17 cellular contexts compared by ENCODE assay signal in genomic region chr17:82844796-82845162, GRCh38. TPM values are rescaled to one million over a fixed set of nuclear protein-coding genes. Genes with fewer than 3 reads are reported as not detected.
DNase-seq lines count a peak whose midpoint lies in the region; ATAC-seq and TF ChIP-seq lines count a peak whose summit lies in the region.
"Had no signal": no experiment of that assay in that cellular context is flagged by ENCODE, and none has a peak within 500 bp of the region (broad histone marks: within the 10 kb centered on the region; RNA-seq: fewer than 3 reads in every experiment).

No MANE protein-coding gene starts in this region.

- intact Hi-C loops in HCT116 (cut with micrococcal nuclease), result no loop called here

- ATAC-seq in HCT116 (0 out of 2 replicates have a peak, but pooled peaks have one; percentile 3), GM19455 (IDR thresholded peaks at IDR 0.05; ENCODE audit: unreplicated experiment) (no peak), GM18861 (IDR thresholded peaks at IDR 0.05; ENCODE audit: unreplicated experiment) (no peak)

- no peaks in the 10 kb centered on the region for H3K4me1 ChIP-seq in HCT116 (ENCODE audit: control insufficient read depth in 1 of 2, insufficient read depth in 2 of 2, low read length in 2 of 2)
- H3K4me1 ChIP-seq in osteoblast (ENCODE audit: insufficient read depth, low read length), result no peaks in the 10 kb centered on the region
- H3K4me1 ChIP-seq: SJCRH30 had no signal

- POLR2A ChIA-PET in HCT116 (lab: Charles Lee), result no interaction called here

- TF ChIP-seq RAD21 in HCT116 (IDR thresholded peaks at IDR 0.05; ENCODE audit: low read depth), result no peak

- no peaks in the 10 kb centered on the region for H3K9me2 ChIP-seq in HCT116 (ENCODE audit: insufficient read depth)

- CTCF ChIA-PET in HCT116 (lab: Charles Lee), result no interaction called here

- BruUV-seq in HCT116 (replicated peaks; lab: Mats Ljungman, UMichigan), result no TSS peak

- H3K9me3 ChIP-seq in HCT116 (ENCODE audit: control insufficient read depth in 1 of 2, insufficient read depth in 1 of 2, low read depth in 1 of 2, low read length in 2 of 2), result no peaks in the 10 kb centered on the region
- H3K9me3 ChIP-seq in osteoblast (ENCODE audit: low read depth, low read length), result no peaks in the 10 kb centered on the region
- H3K9me3 ChIP-seq: gastroesophageal sphincter, SJCRH30 had no signal

- no peak overlapping the region for H3K9ac ChIP-seq in HCT116 (ENCODE audit: low read length)

- no peak overlapping the region for H2AFZ ChIP-seq in HCT116 (ENCODE audit: low read depth, low read length, poor library complexity, severe bottlenecking)
- H2AFZ ChIP-seq in osteoblast (ENCODE audit: low read length), result no peak overlapping the region

- H3K4me2 ChIP-seq in HCT116 (ENCODE audit: low read length), result no peak overlapping the region
- no peak overlapping the region for H3K4me2 ChIP-seq in osteoblast (ENCODE audit: insufficient read depth, low read length)
- H3K4me2 ChIP-seq: smooth muscle cell had no signal

- no peaks in the 10 kb centered on the region for H4K20me1 ChIP-seq in HCT116 (ENCODE audit: insufficient read depth)
- H4K20me1 ChIP-seq in osteoblast (ENCODE audit: insufficient read depth, low read length), result no peaks in the 10 kb centered on the region

- no peaks in the 10 kb centered on the region for H3K79me2 ChIP-seq in HCT116 (ENCODE audit: insufficient read depth, low read length)
- H3K79me2 ChIP-seq in osteoblast (ENCODE audit: insufficient read depth, low read length), result peaks cover 2% of the 10 kb centered on the region

- no peak overlapping the region for H3K4me3 ChIP-seq in HCT116 (replicated peaks in 1 of 2; ENCODE audit: low read depth in 1 of 2, low read length in 2 of 2)
- H3K4me3 ChIP-seq in osteoblast (ENCODE audit: insufficient read depth, low read length), result no peak overlapping the region
- H3K4me3 ChIP-seq: cardiac muscle cell, SJCRH30, smooth muscle cell had no signal

- DNase-seq in COR-L47 (lab: John Stamatoyannopoulos, UW), result peak; percentile 58
- no peak for DNase-seq in HCT116 (ENCODE audit: low read depth, low spot score)
- peak; percentile 46 for DNase-seq in osteoblast (ENCODE audit: insufficient read length, low spot score, missing footprints)
- no peak for DNase-seq in ureter (ENCODE audit: low spot score)
- DNase-seq: activated naive CD8-positive, alpha-beta T cell treated with anti-CD3 and anti-CD28 coated beads, Interleukin-2, amount 10 ng/mL, durations not matched to agents 7 days and 5 days; DMS153; NCI-H226; occipital lobe; SJCRH30 had no signal

- no peak for TF ChIP-seq POLR2A in HCT116 (IDR thresholded peaks at IDR 0.05; ENCODE audit: borderline replicate concordance, extremely low read depth, insufficient read depth, insufficient read length)

- RAD21 ChIA-PET in HCT116 (lab: Charles Lee; ENCODE audit: low non-redundant PET in 1 of 2, low total read pairs in 2 of 2, uncharacterized antibody in 2 of 2, unreplicated experiment in 2 of 2), result no interaction called here

- H3K27me3 ChIP-seq in HCT116 (ENCODE audit: insufficient read depth, low read length) (no peaks in the 10 kb centered on the region), osteoblast (ENCODE audit: insufficient read depth, low read length) (no peaks in the 10 kb centered on the region)
- H3K27me3 ChIP-seq: cardiac muscle cell, gastroesophageal sphincter, SJCRH30 had no signal

- TF ChIP-seq CTCF in HCT116 (IDR thresholded peaks at IDR 0.05 in 2 of 3, conservative IDR thresholded peaks at IDR 0.05 in 1 of 3; ENCODE audit: borderline replicate concordance in 1 of 3, insufficient read depth in 1 of 3, low read depth in 2 of 3, low read length in 2 of 3) (no peak), osteoblast (IDR thresholded peaks at IDR 0.05; ENCODE audit: extremely low read depth, low read depth, low read length) (no peak)

- H3K27ac ChIP-seq in HCT116 (ENCODE audit: low read depth, low read length), result no peak overlapping the region
- peak overlapping the region; percentile 29 for H3K27ac ChIP-seq in cingulate gyrus (ENCODE audit: low read depth, low read length)
- H3K27ac ChIP-seq in osteoblast (ENCODE audit: low read depth, low read length), result no peak overlapping the region
- H3K27ac ChIP-seq: cardiac muscle cell, SJCRH30 had no signal

- H3K36me3 ChIP-seq in HCT116 (ENCODE audit: control insufficient read depth in 1 of 2, insufficient read depth in 2 of 2, low read length in 2 of 2) (no peaks in the 10 kb centered on the region; a peak in 1 of 4 replicates), osteoblast (ENCODE audit: insufficient read depth, low read length) (no peaks in the 10 kb centered on the region)
- H3K36me3 ChIP-seq: cardiac muscle cell had no signal

TF ChIP-seq in HCT116, 20 proteins besides CTCF, POLR2A, EP300 and RAD21:
- TF ChIP-seq JUND (IDR thresholded peaks at IDR 0.05) (no peak), ZNF274 (IDR thresholded peaks at IDR 0.05; ENCODE audit: low read depth, low read length) (no peak), SIN3A (IDR thresholded peaks at IDR 0.05; ENCODE audit: low read depth) (no peak), ZFX (IDR thresholded peaks at IDR 0.05) (no peak), CBX3 (IDR thresholded peaks at IDR 0.05; ENCODE audit: low read depth) (no peak), ELF1 (IDR thresholded peaks at IDR 0.05; ENCODE audit: borderline replicate concordance, low read depth) (no peak), ZBTB33 (IDR thresholded peaks at IDR 0.05; ENCODE audit: extremely low read depth, insufficient replicate concordance, low read length) (no peak), MAX (IDR thresholded peaks at IDR 0.05) (no peak), YY1 (IDR thresholded peaks at IDR 0.05; ENCODE audit: extremely low read depth, insufficient replicate concordance, low read depth, low read length) (no peak), ATF3 (IDR thresholded peaks at IDR 0.05) (no peak), SRF (IDR thresholded peaks at IDR 0.05; ENCODE audit: low read depth) (no peak), FOSL1 (IDR thresholded peaks at IDR 0.05; ENCODE audit: low read depth) (no peak), CEBPB (IDR thresholded peaks at IDR 0.05; ENCODE audit: low read depth) (no peak), REST (IDR thresholded peaks at IDR 0.05; ENCODE audit: low read depth) (no peak), TCF7L2 (IDR thresholded peaks at IDR 0.05; ENCODE audit: borderline replicate concordance, extremely low read depth, insufficient read depth, insufficient read length) (no peak), EZH2phosphoT487 (IDR thresholded peaks at IDR 0.05; ENCODE audit: borderline replicate concordance) (no peak)

RNA-seq across cellular contexts. Expression of gene ZNF750, which starts 5.0 kb away (rescaled TPM):
- total RNA-seq in HCT116 (2021; ENCODE audit: unreplicated experiment) (not detected), osteoblast (not detected in 2 replicates), ureter (19.3 TPM)
- 0.04 and 0.05 TPM in 2 replicates for polyA plus RNA-seq in HCT116 (2012)
- total RNA-seq: activated naive CD8-positive, alpha-beta T cell treated with anti-CD3 and anti-CD28 coated beads, Interleukin-2, amount 10 ng/mL, durations not matched to agents 7 days and 5 days; cardiac muscle cell; occipital lobe; SJCRH30 had no signal
- polyA plus RNA-seq: BJ, IgD-negative memory B cell had no signal

Comparison
In these comparisons a context has a peak if more than half of its experiments do, and no peak if none do; other contexts are left out.
1. DNase-seq: peak in COR-L47 (single experiment) and osteoblast (single experiment); none in HCT116 (single experiment) and ureter (single experiment).
2. RNA of gene ZNF750, which starts 5.0 kb away (total RNA-seq): 19.3 TPM in ureter (single experiment); not detected in HCT116 (single experiment) and not detected in osteoblast; every median in the first group is over 10 times any median in the second.